1 cellular context compared by ENCODE assay signal in genomic region chr15:26134812-26135211, GRCh38.
TF ChIP-seq lines count a peak whose summit lies in the region.

No MANE protein-coding gene starts in this region.

TF ChIP-seq in WTC11, 78 proteins besides CTCF, POLR2A, EP300 and RAD21 (continued from another document):
- TF ChIP-seq ARID4B (CRISPR knock-in tag; IDR thresholded peaks at IDR 0.05; ENCODE audit: borderline replicate concordance) (no peak), USF2 (CRISPR knock-in tag; IDR thresholded peaks at IDR 0.05) (no peak), USF1 (CRISPR knock-in tag; IDR thresholded peaks at IDR 0.05) (no peak), GTF2I (CRISPR knock-in tag; conservative IDR thresholded peaks at IDR 0.05) (no peak), STAT6 (CRISPR knock-in tag; conservative IDR thresholded peaks at IDR 0.05; ENCODE audit: low read depth) (no peak)
